In genomic region chr15:25812845-25813244, GRCh38 we compare ENCODE assay signal across 16 cellular contexts.
"Had no signal": no experiment of that assay in that cellular context is flagged by ENCODE, and none has a peak within 500 bp of the region (broad histone marks: within the 10 kb centered on the region; RNA-seq: fewer than 3 reads in every experiment).

No MANE protein-coding gene starts in this region.

- ATAC-seq: SK-N-SH treated with all-trans-retinoic acid at 6 μM for 48 hours; stimulated activated effector memory CD8-positive, alpha-beta T cell treated with anti-CD3 and anti-CD28 coated beads, Interleukin-12 subunit alpha, Interleukin-12 subunit beta, amount 100 ng/mL, for 72 hours had no signal

- H3K27me3 Mint-ChIP-seq: activated CD4-positive, alpha-beta memory T cell treated with anti-CD3 and anti-CD28 coated beads for 36 hours had no signal

- H3K4me1 ChIP-seq: colonic mucosa, left ventricle myocardium inferior, thyroid gland had no signal

- H3K4me3 ChIP-seq: colonic mucosa, esophagus muscularis mucosa, hepatocyte, left ventricle myocardium inferior, thyroid gland had no signal

- DNase-seq: activated CD4-positive, alpha-beta memory T cell treated with anti-CD3 and anti-CD28 coated beads for 36 hours; activated CD4-positive, CD25-positive, alpha-beta regulatory T cell; activated CD8-positive, alpha-beta memory T cell treated with anti-CD3 and anti-CD28 coated beads, Interleukin-2, amount 50 U/mL, for 48 hours; amniotic stem cell; colonic mucosa; effector CD4-positive, alpha-beta T cell; kidney; left ventricle myocardium inferior; naive B cell; SHP77; thyroid gland had no signal

- H3K9me3 Mint-ChIP-seq: activated CD4-positive, alpha-beta memory T cell treated with anti-CD3 and anti-CD28 coated beads for 36 hours; stimulated activated effector memory CD8-positive, alpha-beta T cell treated with anti-CD3 and anti-CD28 coated beads, Interleukin-12 subunit alpha, Interleukin-12 subunit beta, amount 100 ng/mL, for 72 hours; T-helper 1 cell treated with Interleukin-12 subunit alpha and Interleukin-12 subunit beta and Interleukin-4 antibody, amounts not matched to agents 30 μg/mL and 1 μg/mL, for 36 hours had no signal

- H3K27ac Mint-ChIP-seq: activated CD4-positive, alpha-beta memory T cell treated with anti-CD3 and anti-CD28 coated beads for 36 hours; naive B cell; stimulated activated effector memory CD8-positive, alpha-beta T cell treated with anti-CD3 and anti-CD28 coated beads, Interleukin-12 subunit alpha, Interleukin-12 subunit beta, amount 100 ng/mL, for 72 hours; T-helper 1 cell treated with Interleukin-12 subunit alpha and Interleukin-12 subunit beta and Interleukin-4 antibody, amounts not matched to agents 30 μg/mL and 1 μg/mL, for 36 hours had no signal

- H3K36me3 ChIP-seq: colonic mucosa, esophagus muscularis mucosa, left ventricle myocardium inferior, thyroid gland had no signal

- H3K27ac ChIP-seq: colonic mucosa, esophagus muscularis mucosa, hepatocyte, left ventricle myocardium inferior, thyroid gland had no signal

- H3K4me3 Mint-ChIP-seq: naive B cell; stimulated activated effector memory CD8-positive, alpha-beta T cell treated with anti-CD3 and anti-CD28 coated beads, Interleukin-12 subunit alpha, Interleukin-12 subunit beta, amount 100 ng/mL, for 72 hours had no signal

- H3K27me3 ChIP-seq: colonic mucosa, esophagus muscularis mucosa, thyroid gland had no signal

- H3K9me3 ChIP-seq: colonic mucosa, esophagus muscularis mucosa, left ventricle myocardium inferior, thyroid gland had no signal
